8 cellular contexts compared by ENCODE assay signal in the genomic region with DNA sequence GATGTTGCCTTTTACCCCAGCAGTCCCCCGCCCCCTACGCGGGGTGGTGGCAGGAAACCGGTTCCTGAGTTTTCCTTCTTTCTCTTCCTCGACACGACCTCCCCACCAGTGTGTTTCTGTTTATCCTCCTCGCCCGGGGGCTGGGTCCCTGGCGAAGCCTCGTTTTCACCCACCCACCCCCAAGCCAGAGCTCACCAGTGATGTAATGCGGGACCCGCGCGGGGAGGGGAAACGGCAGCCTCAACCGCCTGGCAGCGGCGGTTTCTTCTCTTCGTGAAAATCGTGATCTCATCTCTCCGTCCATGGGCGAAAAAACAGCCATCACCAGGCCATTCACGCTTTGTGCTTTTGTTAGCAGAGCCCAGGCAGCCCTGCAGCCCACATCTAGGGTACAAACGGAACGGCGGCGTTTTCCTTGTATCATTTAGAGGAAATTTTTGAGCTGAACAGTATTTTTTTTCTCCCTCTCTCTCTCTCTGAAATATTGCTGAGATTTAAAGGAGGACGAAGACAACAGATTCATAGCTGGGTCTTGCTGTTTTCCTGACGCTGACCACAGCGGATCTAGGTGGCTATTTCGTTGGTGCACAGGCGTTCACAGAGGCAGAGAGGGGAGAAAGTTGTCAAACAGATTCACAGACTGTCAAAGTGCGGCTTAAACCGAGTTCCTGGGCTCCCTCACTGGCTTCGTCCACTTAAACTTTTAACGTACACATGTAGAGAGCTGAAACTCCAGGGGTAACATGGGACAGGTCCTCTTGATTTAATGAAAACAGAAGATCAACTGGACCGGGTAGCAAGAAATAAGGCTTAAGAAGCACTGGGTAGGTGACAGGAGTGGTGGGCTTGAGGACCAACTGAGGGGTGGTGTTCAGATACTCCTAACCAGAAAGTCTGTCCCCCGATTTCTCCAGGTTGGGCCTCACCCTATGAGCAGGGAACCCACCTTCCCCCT. TPM values are rescaled to one million over a fixed set of nuclear protein-coding genes. Genes with fewer than 3 reads are reported as not detected.
DNase-seq lines count a peak whose midpoint lies in the region; ATAC-seq and TF ChIP-seq lines count a peak whose summit lies in the region.

No MANE protein-coding gene starts in this region.

- H3K4me3 Mint-ChIP-seq in activated naive CD4-positive, alpha-beta T cell treated with anti-CD3 and anti-CD28 coated beads, Interleukin-2, amount 10 ng/mL, durations not matched to agents 7 days and 5 days, result peak overlapping the region; percentile 55
- peak overlapping the region; percentile 67 to 75 (median 74) for H3K4me3 Mint-ChIP-seq in T-cell

- DNase-seq in activated naive CD4-positive, alpha-beta T cell treated with anti-CD3 and anti-CD28 coated beads, Interleukin-2, amount 10 ng/mL, durations not matched to agents 7 days and 5 days, result no peak
- no peak for DNase-seq in activated naive CD4-positive, alpha-beta T cell (lab: John Stamatoyannopoulos, UW)
- DNase-seq in T-cell (no peak), Right ventricle myocardium superior (peak; percentile 71), retinal pigment epithelial cell (ENCODE audit: low read depth) (no peak)
- DNase-seq in stimulated activated CD4-positive, alpha-beta T cell treated with anti-CD3 and anti-CD28 coated beads, Interleukin-2, amount 100 ng/mL, for 24 hours, result no peak

- ATAC-seq in T-cell (replicated peaks in 1 of 4) (no peak), Right ventricle myocardium superior (ENCODE audit: poor library complexity) (peak; percentile 35), GM21529 (IDR thresholded peaks at IDR 0.05; ENCODE audit: unreplicated experiment) (no peak), HG02623 (IDR thresholded peaks at IDR 0.05; ENCODE audit: unreplicated experiment) (no peak)

- H3K27ac Mint-ChIP-seq in activated naive CD4-positive, alpha-beta T cell treated with anti-CD3 and anti-CD28 coated beads, Interleukin-2, amount 10 ng/mL, durations not matched to agents 7 days and 5 days, result peak overlapping the region; percentile 56
- no peak overlapping the region for H3K27ac Mint-ChIP-seq in T-cell

- no peaks in the 10 kb centered on the region for H3K9me3 Mint-ChIP-seq in activated naive CD4-positive, alpha-beta T cell treated with anti-CD3 and anti-CD28 coated beads, Interleukin-2, amount 10 ng/mL, durations not matched to agents 7 days and 5 days
- no peaks in the 10 kb centered on the region for H3K9me3 Mint-ChIP-seq in T-cell

- POLR2A ChIA-PET in T-cell (lab: Charles Lee), result no interaction called here

- intact Hi-C loops in Right ventricle myocardium superior (cut with DNase I), result no loop called here

- peak overlapping the region; percentile 27 for H3K4me3 ChIP-seq in retinal pigment epithelial cell (ENCODE audit: low read length)

- CTCF ChIA-PET in activated naive CD4-positive, alpha-beta T cell treated with anti-CD3 and anti-CD28 coated beads, Interleukin-2, amount 10 ng/mL, durations not matched to agents 7 days and 5 days (lab: Charles Lee), result interaction anchor here (1.3 kb wide), 1 partner anchor 14 kb away, joined by 3 read pairs; no protein-coding TSS in a partner anchor
- CTCF ChIA-PET in T-cell (lab: Charles Lee), result interaction anchor here in 1 of 2 donors (0.6 to 1.0 kb wide), 2 partner anchors 105 to 307 kb away, joined by 5 read pairs; no protein-coding TSS in a partner anchor

- peaks cover 13% of the 10 kb centered on the region for H3K4me1 Mint-ChIP-seq in activated naive CD4-positive, alpha-beta T cell treated with anti-CD3 and anti-CD28 coated beads, Interleukin-2, amount 10 ng/mL, durations not matched to agents 7 days and 5 days
- H3K4me1 Mint-ChIP-seq in T-cell, result peaks cover 4 to 13% (median 9%) of the 10 kb centered on the region in 3 donors

- peaks cover 1% of the 10 kb centered on the region for H3K36me3 Mint-ChIP-seq in activated naive CD4-positive, alpha-beta T cell treated with anti-CD3 and anti-CD28 coated beads, Interleukin-2, amount 10 ng/mL, durations not matched to agents 7 days and 5 days
- H3K36me3 Mint-ChIP-seq in T-cell, result no peaks in the 10 kb centered on the region

- H3K27me3 Mint-ChIP-seq in activated naive CD4-positive, alpha-beta T cell treated with anti-CD3 and anti-CD28 coated beads, Interleukin-2, amount 10 ng/mL, durations not matched to agents 7 days and 5 days, result peaks cover 54% of the 10 kb centered on the region
- peaks cover 42 to 59% of the 10 kb centered on the region in 2 donors for H3K27me3 Mint-ChIP-seq in T-cell

- no peak for TF ChIP-seq CTCF in retinal pigment epithelial cell (conservative IDR thresholded peaks at IDR 0.05; ENCODE audit: low read depth, low read length)

RNA-seq across cellular contexts. Expression of gene PAX3, which starts 21.9 kb away (rescaled TPM):
- total RNA-seq in T-cell (not detected), Right ventricle myocardium superior (not detected)
